Comparison of ENCODE assay signal across 15 cellular contexts in genomic region chr4:1043162-1043561, GRCh38. TPM values are rescaled to one million over a fixed set of nuclear protein-coding genes. Genes with fewer than 3 reads are reported as not detected.
DNase-seq lines count a peak whose midpoint lies in the region; ATAC-seq and TF ChIP-seq lines count a peak whose summit lies in the region.
"Had no signal": no experiment of that assay in that cellular context is flagged by ENCODE, and none has a peak within 500 bp of the region (broad histone marks: within the 10 kb centered on the region; RNA-seq: fewer than 3 reads in every experiment).

No MANE protein-coding gene starts in this region.

- ATAC-seq in activated CD8-positive, alpha-beta T cell treated with anti-CD3 and anti-CD28 coated beads for 36 hours, result peak; percentile 32
- no peak for ATAC-seq in activated CD8-positive, alpha-beta T cell treated with anti-CD3 and anti-CD28 coated beads, Interleukin-2, amount 10 ng/mL, durations not matched to agents 7 days and 5 days
- ATAC-seq in RWPE2 (ENCODE audit: low read depth), result no peak
- ATAC-seq in thoracic aorta (ENCODE audit: insufficient number of reproducible peaks, low FRiP score, low read depth), result no peak
- ATAC-seq in HG03432 (IDR thresholded peaks at IDR 0.05; ENCODE audit: unreplicated experiment), result no peak

- POLR2A ChIA-PET in activated CD8-positive, alpha-beta T cell treated with anti-CD3 and anti-CD28 coated beads for 36 hours (lab: Charles Lee), result no interaction called here
- POLR2A ChIA-PET in activated CD8-positive, alpha-beta T cell treated with anti-CD3 and anti-CD28 coated beads, Interleukin-2, amount 10 ng/mL, durations not matched to agents 7 days and 5 days (lab: Charles Lee), result no interaction called here

- H3K4me3 Mint-ChIP-seq in activated CD8-positive, alpha-beta T cell treated with anti-CD3 and anti-CD28 coated beads for 36 hours, result no peak overlapping the region
- H3K4me3 Mint-ChIP-seq in activated CD8-positive, alpha-beta T cell treated with anti-CD3 and anti-CD28 coated beads, Interleukin-2, amount 10 ng/mL, durations not matched to agents 7 days and 5 days, result no peak overlapping the region
- H3K4me3 Mint-ChIP-seq: naive B cell, T-helper 17 cell had no signal

- no peaks in the 10 kb centered on the region for H3K9me3 Mint-ChIP-seq in activated CD8-positive, alpha-beta T cell treated with anti-CD3 and anti-CD28 coated beads for 36 hours
- H3K9me3 Mint-ChIP-seq in activated CD8-positive, alpha-beta T cell treated with anti-CD3 and anti-CD28 coated beads, Interleukin-2, amount 10 ng/mL, durations not matched to agents 7 days and 5 days (ENCODE audit: insufficient read depth), result no peaks in the 10 kb centered on the region
- H3K9me3 Mint-ChIP-seq: naive B cell had no signal

- no peak overlapping the region for H3K27ac Mint-ChIP-seq in activated CD8-positive, alpha-beta T cell treated with anti-CD3 and anti-CD28 coated beads for 36 hours
- H3K27ac Mint-ChIP-seq in activated CD8-positive, alpha-beta T cell treated with anti-CD3 and anti-CD28 coated beads, Interleukin-2, amount 10 ng/mL, durations not matched to agents 7 days and 5 days, result no peak overlapping the region
- H3K27ac Mint-ChIP-seq: naive B cell, T-helper 17 cell had no signal

- no peaks in the 10 kb centered on the region for H3K9me3 ChIP-seq in RWPE2 (ENCODE audit: severe bottlenecking)
- H3K9me3 ChIP-seq in iPS-18a (ENCODE audit: control insufficient read depth, low read depth, low read length), result no peaks in the 10 kb centered on the region
- no peaks in the 10 kb centered on the region for H3K9me3 ChIP-seq in thoracic aorta
- no peaks in the 10 kb centered on the region for H3K9me3 ChIP-seq in left ventricle myocardium inferior (replicated peaks)
- H3K9me3 ChIP-seq: transverse colon had no signal

- TF ChIP-seq CTCF in activated CD8-positive, alpha-beta T cell treated with anti-CD3 and anti-CD28 coated beads for 36 hours (IDR thresholded peaks at IDR 0.05), result no peak
- TF ChIP-seq CTCF in RWPE2 (IDR thresholded peaks at IDR 0.05; ENCODE audit: poor library complexity, severe bottlenecking), result no peak
- no peak for TF ChIP-seq CTCF in thoracic aorta (IDR thresholded peaks at IDR 0.05)
- no peak for TF ChIP-seq CTCF in left ventricle myocardium inferior (IDR thresholded peaks at IDR 0.05; ENCODE audit: borderline replicate concordance)

- no peak overlapping the region for H3K4me3 ChIP-seq in RWPE2 (ENCODE audit: severe bottlenecking)
- H3K4me3 ChIP-seq in iPS-18a (ENCODE audit: low read length), result no peak overlapping the region
- H3K4me3 ChIP-seq in thoracic aorta, result peak overlapping the region; percentile 4
- no peak overlapping the region for H3K4me3 ChIP-seq in left ventricle myocardium inferior
- H3K4me3 ChIP-seq: cardiac muscle cell, transverse colon had no signal

- CTCF ChIA-PET in activated CD8-positive, alpha-beta T cell treated with anti-CD3 and anti-CD28 coated beads for 36 hours (lab: Charles Lee), result no interaction called here
- CTCF ChIA-PET in activated CD8-positive, alpha-beta T cell treated with anti-CD3 and anti-CD28 coated beads, Interleukin-2, amount 10 ng/mL, durations not matched to agents 7 days and 5 days (lab: Charles Lee), result no interaction called here

- no peak for DNase-seq in activated CD8-positive, alpha-beta T cell treated with anti-CD3 and anti-CD28 coated beads for 36 hours
- DNase-seq in activated CD8-positive, alpha-beta T cell treated with anti-CD3 and anti-CD28 coated beads, Interleukin-2, amount 10 ng/mL, durations not matched to agents 7 days and 5 days, result no peak
- DNase-seq in RWPE2 (ENCODE audit: low spot score) (no peak), thoracic aorta (ENCODE audit: low spot score) (no peak), DMS79 (lab: John Stamatoyannopoulos, UW) (no peak), left ventricle myocardium inferior (no peak)
- DNase-seq: effector memory CD4-positive, alpha-beta T cell; naive B cell; NCI-H2171; NCI-H82 had no signal

- peaks cover 27% of the 10 kb centered on the region for H3K4me1 ChIP-seq in RWPE2 (ENCODE audit: insufficient read depth, poor library complexity, severe bottlenecking)
- peaks cover 3% of the 10 kb centered on the region for H3K4me1 ChIP-seq in iPS-18a (ENCODE audit: control insufficient read depth, low read depth, low read length)
- peaks cover 56 to 81% of the 10 kb centered on the region in 2 donors for H3K4me1 ChIP-seq in thoracic aorta (ENCODE audit: control insufficient read depth in 1 of 2, low read depth in 2 of 2)
- H3K4me1 ChIP-seq in left ventricle myocardium inferior, result peaks cover 25% of the 10 kb centered on the region

- H3K27me3 Mint-ChIP-seq in activated CD8-positive, alpha-beta T cell treated with anti-CD3 and anti-CD28 coated beads for 36 hours, result peaks cover 28% of the 10 kb centered on the region
- H3K27me3 Mint-ChIP-seq in activated CD8-positive, alpha-beta T cell treated with anti-CD3 and anti-CD28 coated beads, Interleukin-2, amount 10 ng/mL, durations not matched to agents 7 days and 5 days (ENCODE audit: low read depth), result peaks cover 9% of the 10 kb centered on the region

- H3K36me3 ChIP-seq in RWPE2 (ENCODE audit: low read depth), result no peaks in the 10 kb centered on the region
- no peaks in the 10 kb centered on the region for H3K36me3 ChIP-seq in iPS-18a (ENCODE audit: control insufficient read depth, low read depth, low read length)
- no peaks in the 10 kb centered on the region for H3K36me3 ChIP-seq in thoracic aorta
- H3K36me3 ChIP-seq in left ventricle myocardium inferior, result no peaks in the 10 kb centered on the region
- H3K36me3 ChIP-seq: cardiac muscle cell, transverse colon had no signal

- H3K36me3 Mint-ChIP-seq in activated CD8-positive, alpha-beta T cell treated with anti-CD3 and anti-CD28 coated beads for 36 hours (ENCODE audit: low read depth), result no peaks in the 10 kb centered on the region
- H3K36me3 Mint-ChIP-seq in activated CD8-positive, alpha-beta T cell treated with anti-CD3 and anti-CD28 coated beads, Interleukin-2, amount 10 ng/mL, durations not matched to agents 7 days and 5 days (ENCODE audit: low read depth), result no peaks in the 10 kb centered on the region

- H3K9ac ChIP-seq in iPS-18a (ENCODE audit: low read length), result peak overlapping the region; percentile 1

- H3K27ac ChIP-seq in RWPE2 (ENCODE audit: poor library complexity, severe bottlenecking) (peak overlapping the region; percentile 22), iPS-18a (ENCODE audit: low read length) (no peak overlapping the region), thoracic aorta (peak overlapping the region in 1 of 2 donors; percentile 38), left ventricle myocardium inferior (replicated peaks) (no peak overlapping the region)
- H3K27ac ChIP-seq: cardiac muscle cell had no signal

- H3K4me1 Mint-ChIP-seq in activated CD8-positive, alpha-beta T cell treated with anti-CD3 and anti-CD28 coated beads for 36 hours (ENCODE audit: low read depth), result peaks cover 5% of the 10 kb centered on the region
- peaks cover 2% of the 10 kb centered on the region for H3K4me1 Mint-ChIP-seq in activated CD8-positive, alpha-beta T cell treated with anti-CD3 and anti-CD28 coated beads, Interleukin-2, amount 10 ng/mL, durations not matched to agents 7 days and 5 days (ENCODE audit: low read depth)

- intact Hi-C loops in activated CD8-positive, alpha-beta T cell treated with anti-CD3 and anti-CD28 coated beads for 36 hours (cut with micrococcal nuclease), result no loop called here
- intact Hi-C loops in left ventricle myocardium inferior (cut with micrococcal nuclease), result no loop called here

- H3K27me3 ChIP-seq in RWPE2 (ENCODE audit: insufficient read depth, poor library complexity, severe bottlenecking) (peaks cover 13% of the 10 kb centered on the region), iPS-18a (ENCODE audit: control insufficient read depth, insufficient read depth, low read length) (peaks cover 47% of the 10 kb centered on the region), thoracic aorta (replicated peaks; ENCODE audit: insufficient read depth) (no peaks in the 10 kb centered on the region), left ventricle myocardium inferior (ENCODE audit: low read depth) (peaks cover 66% of the 10 kb centered on the region)

RNA-seq across cellular contexts. Expression of gene FGFRL1, which starts 31.7 kb away (rescaled TPM):
- 10 to 100 TPM; 16.2 to 18.0 TPM for total RNA-seq in activated CD8-positive, alpha-beta T cell treated with anti-CD3 and anti-CD28 coated beads for 36 hours
- 10 to 100 TPM in 1 of 2 experiments, 1 to 10 TPM in 1; 8.1 to 10.1 TPM for total RNA-seq in activated CD8-positive, alpha-beta T cell treated with anti-CD3 and anti-CD28 coated beads, Interleukin-2, amount 10 ng/mL, durations not matched to agents 7 days and 5 days
- 10 to 100 TPM; 61.1 to 84.0 TPM for total RNA-seq in thoracic aorta
- 22.4 TPM for total RNA-seq in left ventricle myocardium inferior

RNA-seq across cellular contexts. Expression of gene SLC26A1, which starts 50.0 kb away (rescaled TPM):
- under 1 TPM in 1 of 2 experiments, not detected in 1; 0.27 TPM for total RNA-seq in activated CD8-positive, alpha-beta T cell treated with anti-CD3 and anti-CD28 coated beads for 36 hours
- under 1 TPM in 1 of 2 experiments, not detected in 1; 0.45 TPM for total RNA-seq in activated CD8-positive, alpha-beta T cell treated with anti-CD3 and anti-CD28 coated beads, Interleukin-2, amount 10 ng/mL, durations not matched to agents 7 days and 5 days
- total RNA-seq in thoracic aorta, result not detected
- not detected for total RNA-seq in left ventricle myocardium inferior

RNA-seq across cellular contexts. Expression of gene IDUA, which starts 56.3 kb away (rescaled TPM):
- total RNA-seq in activated CD8-positive, alpha-beta T cell treated with anti-CD3 and anti-CD28 coated beads for 36 hours, result 1 to 10 TPM; 4.8 to 5.4 TPM
- 10 to 100 TPM; 19.0 to 20.9 TPM for total RNA-seq in activated CD8-positive, alpha-beta T cell treated with anti-CD3 and anti-CD28 coated beads, Interleukin-2, amount 10 ng/mL, durations not matched to agents 7 days and 5 days
- total RNA-seq in thoracic aorta (10 to 100 TPM; 23.4 to 31.9 TPM), left ventricle myocardium inferior (9.0 TPM)
